16 cellular contexts compared by ENCODE assay signal in genomic region chr1:5119496-5120234, GRCh38.
A peak's percentile ranks its signal among the peaks of the same experiment; 100 is the strongest.
DNase-seq lines count a peak whose midpoint lies in the region; TF ChIP-seq lines count a peak whose summit lies in the region.
"Had no signal": no experiment of that assay in that cellular context is flagged by ENCODE, and none has a peak within 500 bp of the region (broad histone marks: within the 10 kb centered on the region; RNA-seq: fewer than 3 reads in every experiment).

No MANE protein-coding gene starts in this region.

- TF ChIP-seq CTCF in brain microvascular endothelial cell (IDR thresholded peaks at IDR 0.05; ENCODE audit: low read depth, low read length, missing control alignments) (no peak), GM10248 (IDR thresholded peaks at IDR 0.05; ENCODE audit: control extremely low read depth, extremely low read depth, low read depth, missing control alignments) (no peak)

- no peak overlapping the region for H3K4me3 ChIP-seq in brain microvascular endothelial cell (ENCODE audit: low read depth, low read length)
- H3K4me3 ChIP-seq: upper lobe of left lung had no signal

- H3K27me3 ChIP-seq in brain microvascular endothelial cell (replicated peaks) = no peaks in the 10 kb centered on the region
- H3K27me3 ChIP-seq: upper lobe of left lung had no signal

- in situ Hi-C loops in SK-MEL-5 (cut with HindIII; ENCODE audit: low pct_unique_long_range_greater_than_20kb, low sequenced_read_pairs) = no loop called here
- in situ Hi-C loops in brain microvascular endothelial cell (cut with HindIII; ENCODE audit: low pct_ligation_motif_present, low sequenced_read_pairs) = no loop called here
- in situ Hi-C loops in ACHN (cut with HindIII; ENCODE audit: low pct_ligation_motif_present, low pct_unique_long_range_greater_than_20kb, low sequenced_read_pairs) = no loop called here

- POLR2A ChIA-PET in GM10248 (lab: Yijun Ruan, JAX) = no interaction called here

- DNase-seq in NCI-H748 (lab: John Stamatoyannopoulos, UW; ENCODE audit: unreplicated experiment) = peak; percentile 27
- no peak for DNase-seq in NCI-H748 treated with DMSO at 0.1 percent for 48 hours (lab: John Stamatoyannopoulos, UW)
- DNase-seq in SK-MEL-5 (ENCODE audit: low read depth, low spot score) = peak; percentile 15
- DNase-seq in left kidney (ENCODE audit: low read depth, low spot score) = peak; percentile 9
- DNase-seq in NCI-H1436 treated with DMSO at 0.1 percent for 48 hours (lab: John Stamatoyannopoulos, UW) = no peak
- DNase-seq in brain microvascular endothelial cell = no peak
- DNase-seq in GM10248 (ENCODE audit: extremely low spot score) = no peak
- DNase-seq in ACHN = no peak
- DNase-seq: activated effector memory CD4-positive, alpha-beta T cell treated with anti-CD3 and anti-CD28 coated beads, Interleukin-2, amount 50 U/mL, for 16 hours; cerebellar nuclear complex; left ventricle myocardium superior; Right ventricle myocardium superior; stimulated activated CD4-positive, alpha-beta T cell treated with anti-CD3 and anti-CD28 coated beads, Interleukin-12 subunit alpha, Interleukin-12 subunit beta, amount 100 ng/mL, for 4 hours; stimulated activated naive CD4-positive, alpha-beta T cell; T-helper 2 cell had no signal

- CTCF ChIA-PET in GM10248 (lab: Yijun Ruan, JAX) = no interaction called here

- no peaks in the 10 kb centered on the region for H3K36me3 ChIP-seq in brain microvascular endothelial cell (replicated peaks)
- H3K36me3 ChIP-seq: upper lobe of left lung had no signal

- no peak overlapping the region for H3K27ac ChIP-seq in brain microvascular endothelial cell
- H3K27ac ChIP-seq: upper lobe of left lung had no signal

Comparison
In these comparisons a context has a peak if more than half of its experiments do, and no peak if none do; other contexts are left out.
1. DNase-seq: peak in NCI-H748 (single experiment), SK-MEL-5 (single experiment) and left kidney (single experiment); none in NCI-H748 treated with DMSO at 0.1 percent for 48 hours (single experiment), NCI-H1436 treated with DMSO at 0.1 percent for 48 hours (single experiment), brain microvascular endothelial cell (single experiment), GM10248 (single experiment) and ACHN (single experiment).